In the genomic region with DNA sequence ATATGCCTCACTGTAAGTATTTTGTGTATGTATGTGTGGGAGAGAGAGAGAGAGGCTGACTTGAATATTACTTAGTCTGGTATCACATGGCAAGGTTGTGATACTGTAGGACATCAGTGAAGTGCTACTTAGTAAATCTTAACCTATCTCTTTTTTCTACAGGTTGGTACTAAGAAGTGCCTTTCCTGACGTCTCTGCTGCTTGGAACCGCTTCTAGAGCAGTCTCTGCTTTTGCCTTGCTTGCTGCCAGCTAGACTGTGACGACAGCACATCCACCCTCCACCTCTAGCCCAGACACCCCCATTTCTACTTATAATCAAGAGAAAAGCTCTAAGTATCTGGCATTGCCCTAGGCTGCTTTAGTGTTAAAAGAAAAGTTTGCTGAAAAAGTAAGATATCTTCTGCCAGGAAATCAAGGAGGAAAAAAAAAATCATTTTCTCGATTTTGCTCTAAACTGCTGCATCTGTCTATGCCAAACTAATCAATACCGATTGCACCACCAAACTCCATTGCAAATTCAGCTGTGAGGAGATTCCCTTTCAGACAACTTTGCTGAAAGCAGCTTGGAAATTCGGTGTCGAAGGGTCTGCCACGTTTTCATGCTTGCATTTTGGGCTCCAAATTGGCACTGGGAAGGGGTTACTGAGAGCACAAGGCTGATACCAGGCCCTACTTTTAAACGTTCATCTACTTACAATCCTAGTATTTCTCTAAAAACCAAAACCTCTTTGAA, we compare ENCODE assay signal across 8 cellular contexts. TPM values are rescaled to one million over a fixed set of nuclear protein-coding genes. Genes with fewer than 3 reads are reported as not detected.
DNase-seq lines count a peak whose midpoint lies in the region; ATAC-seq, FAIRE-seq and TF ChIP-seq lines count a peak whose summit lies in the region.

No MANE protein-coding gene starts in this region.

- H3K4me3 Mint-ChIP-seq in activated T-cell treated with anti-CD3 and anti-CD28 coated beads, Interleukin-2, amount 50 U/mL, for 24 hours = peak overlapping the region; percentile 74

- no peak for DNase-seq in activated T-cell treated with anti-CD3 and anti-CD28 coated beads, Interleukin-2, amount 50 U/mL, for 24 hours
- DNase-seq in activated T-cell treated with anti-CD3 and anti-CD28 coated beads for 4 hours = no peak
- DNase-seq in activated CD4-positive, alpha-beta T cell treated with anti-CD3 and anti-CD28 coated beads, Interleukin-2, amount 50 U/mL, for 1 hour = peak; percentile 51
- DNase-seq in globus pallidus (ENCODE audit: low spot score) = peak; percentile 56
- no peak for DNase-seq in spleen
- DNase-seq in AML-193 (lab: John Stamatoyannopoulos, UW) = no peak
- DNase-seq in D721Med (ENCODE audit: insufficient read length, low spot score) = no peak

- H3K4me1 Mint-ChIP-seq in activated T-cell treated with anti-CD3 and anti-CD28 coated beads, Interleukin-2, amount 50 U/mL, for 24 hours (ENCODE audit: low read depth) = peaks cover 82% of the 10 kb centered on the region

- no peaks in the 10 kb centered on the region for H3K27me3 Mint-ChIP-seq in activated T-cell treated with anti-CD3 and anti-CD28 coated beads, Interleukin-2, amount 50 U/mL, for 24 hours

- ATAC-seq in HG03139 (IDR thresholded peaks at IDR 0.05; ENCODE audit: unreplicated experiment) = no peak

- H3K9me3 Mint-ChIP-seq in activated T-cell treated with anti-CD3 and anti-CD28 coated beads, Interleukin-2, amount 50 U/mL, for 24 hours = no peaks in the 10 kb centered on the region

- H3K27ac Mint-ChIP-seq in activated T-cell treated with anti-CD3 and anti-CD28 coated beads, Interleukin-2, amount 50 U/mL, for 24 hours = peak overlapping the region; percentile 96

- 47 to 61% (median 55%) methylated on average over 9 of the region's 9 CpGs for whole genome bisulfite sequencing in spleen, 5 donors

- no peaks in the 10 kb centered on the region for H3K27me3 ChIP-seq in spleen (replicated peaks in 1 of 7)

- peak overlapping the region; percentile 5 to 87 (median 74) for H3K27ac ChIP-seq in spleen

- peaks cover 0 to 23% (median 13%) of the 10 kb centered on the region in 6 donors for H3K36me3 ChIP-seq in spleen

- H3K36me3 Mint-ChIP-seq in activated T-cell treated with anti-CD3 and anti-CD28 coated beads, Interleukin-2, amount 50 U/mL, for 24 hours (ENCODE audit: low read depth) = peaks cover 60% of the 10 kb centered on the region

- no peaks in the 10 kb centered on the region for H3K9me3 ChIP-seq in spleen

- TF ChIP-seq CTCF in spleen (IDR thresholded peaks at IDR 0.05 in 8 of 11, conservative IDR thresholded peaks at IDR 0.05 in 3 of 11) (no peak), D721Med (IDR thresholded peaks at IDR 0.05; ENCODE audit: insufficient read depth, missing control alignments) (no peak)

- peaks cover 62 to 100% (median 97%) of the 10 kb centered on the region in 6 donors for H3K4me1 ChIP-seq in spleen

- TF ChIP-seq POLR2A in spleen (IDR thresholded peaks at IDR 0.05) = no peak

- no peak for FAIRE-seq in D721Med (lab: Jason Lieb, UNC)

- intact Hi-C loops in spleen (cut with DNase I; ENCODE audit: low total_unique reads) = no loop called here

- peak overlapping the region in 6 of 8 donors; percentile 15 to 64 (median 28) for H3K4me3 ChIP-seq in spleen

RNA-seq across cellular contexts. Expression of gene MBNL1, which starts 30.7 kb away (rescaled TPM):
- 100 to 1,000 TPM; 288 to 491 (median 355) TPM for total RNA-seq in spleen
- 10 to 100 TPM; 64.7 to 66.3 (median 64.7) TPM for polyA plus RNA-seq in spleen

Comparison
In these comparisons a context has a peak if more than half of its experiments do, and no peak if none do; other contexts are left out.
1. DNase-seq: peak in activated CD4-positive, alpha-beta T cell treated with anti-CD3 and anti-CD28 coated beads, Interleukin-2, amount 50 U/mL, for 1 hour (single experiment) and globus pallidus (single experiment); none in activated T-cell treated with anti-CD3 and anti-CD28 coated beads, Interleukin-2, amount 50 U/mL, for 24 hours (single experiment), activated T-cell treated with anti-CD3 and anti-CD28 coated beads for 4 hours (single experiment), spleen (single experiment), AML-193 (0 of 2) and D721Med (single experiment).